Comparison of ENCODE assay signal across 8 cellular contexts in genomic region chr7:144670251-144670650, GRCh38.
DNase-seq lines count a peak whose midpoint lies in the region; ATAC-seq and TF ChIP-seq lines count a peak whose summit lies in the region.

No MANE protein-coding gene starts in this region.

- intact Hi-C loops in CD8-positive, alpha-beta T cell (cut with DNase I, micrococcal nuclease), result no loop called here
- intact Hi-C loops in left cardiac atrium (cut with DNase I), result no loop called here

- H3K4me1 Mint-ChIP-seq in CD8-positive, alpha-beta T cell (ENCODE audit: low read depth), result no peaks in the 10 kb centered on the region
- H3K4me1 Mint-ChIP-seq in effector memory CD8-positive, alpha-beta T cell (ENCODE audit: low read depth in 2 of 2), result no peaks in the 10 kb centered on the region

- H3K27ac ChIP-seq in CD8-positive, alpha-beta T cell (ENCODE audit: low read depth, low read length), result no peak overlapping the region
- H3K27ac ChIP-seq in SK-N-MC, result no peak overlapping the region

- H3K27me3 Mint-ChIP-seq in CD8-positive, alpha-beta T cell (ENCODE audit: low read depth), result no peaks in the 10 kb centered on the region
- no peaks in the 10 kb centered on the region for H3K27me3 Mint-ChIP-seq in effector memory CD8-positive, alpha-beta T cell

- no peaks in the 10 kb centered on the region for H3K36me3 ChIP-seq in CD8-positive, alpha-beta T cell (ENCODE audit: insufficient read depth, low read length)
- H3K36me3 ChIP-seq in SK-N-MC (ENCODE audit: insufficient read depth, low read length) (no peaks in the 10 kb centered on the region), kidney epithelial cell (ENCODE audit: control insufficient read depth, insufficient read depth, low read length) (no peaks in the 10 kb centered on the region)

- no peaks in the 10 kb centered on the region for H3K9me3 ChIP-seq in CD8-positive, alpha-beta T cell (ENCODE audit: low read length)
- H3K9me3 ChIP-seq in SK-N-MC (ENCODE audit: low read depth, low read length), result no peaks in the 10 kb centered on the region

- CTCF ChIA-PET in CD8-positive, alpha-beta T cell (lab: Charles Lee), result interaction anchor here (0.8 kb wide), 1 partner anchor 306 kb away, joined by 4 read pairs; no protein-coding TSS in a partner anchor

- no peak for ATAC-seq in CD8-positive, alpha-beta T cell
- ATAC-seq in effector memory CD8-positive, alpha-beta T cell (replicated peaks), result no peak
- ATAC-seq in left cardiac atrium, result no peak

- no peaks in the 10 kb centered on the region for H3K9me3 Mint-ChIP-seq in CD8-positive, alpha-beta T cell
- H3K9me3 Mint-ChIP-seq in effector memory CD8-positive, alpha-beta T cell, result no peaks in the 10 kb centered on the region

- POLR2A ChIA-PET in CD8-positive, alpha-beta T cell (lab: Charles Lee), result no interaction called here

- H3K4me1 ChIP-seq in CD8-positive, alpha-beta T cell (ENCODE audit: insufficient read depth, low read length), result no peaks in the 10 kb centered on the region

- no peaks in the 10 kb centered on the region for H3K27me3 ChIP-seq in CD8-positive, alpha-beta T cell (ENCODE audit: insufficient read depth, low read length)
- H3K27me3 ChIP-seq in kidney epithelial cell (ENCODE audit: control insufficient read depth, insufficient read depth, low read length), result no peaks in the 10 kb centered on the region

- H3K27ac Mint-ChIP-seq in CD8-positive, alpha-beta T cell, result no peak overlapping the region
- no peak overlapping the region for H3K27ac Mint-ChIP-seq in effector memory CD8-positive, alpha-beta T cell

- peak; percentile 35 for TF ChIP-seq CTCF in CD8-positive, alpha-beta T cell (IDR thresholded peaks at IDR 0.05)
- peak; percentile 38 for TF ChIP-seq CTCF in kidney epithelial cell (IDR thresholded peaks at IDR 0.05; ENCODE audit: insufficient read depth, low read length, poor library complexity, severe bottlenecking)

- no peak overlapping the region for H3K4me3 Mint-ChIP-seq in CD8-positive, alpha-beta T cell
- no peak overlapping the region for H3K4me3 Mint-ChIP-seq in effector memory CD8-positive, alpha-beta T cell

- H3K9ac ChIP-seq in SK-N-MC (ENCODE audit: insufficient read length), result no peak overlapping the region

- H3K36me3 Mint-ChIP-seq in CD8-positive, alpha-beta T cell, result peaks cover 20% of the 10 kb centered on the region
- H3K36me3 Mint-ChIP-seq in effector memory CD8-positive, alpha-beta T cell (ENCODE audit: insufficient read depth), result no peaks in the 10 kb centered on the region

- DNase-seq in CD8-positive, alpha-beta T cell, result no peak
- peak; percentile 36 for DNase-seq in HT-29 (ENCODE audit: low spot score)
- DNase-seq in SK-N-MC (ENCODE audit: low read depth, low spot score), result peak; percentile 26
- no peak for DNase-seq in kidney epithelial cell (ENCODE audit: low read depth)
- no peak for DNase-seq in effector memory CD8-positive, alpha-beta T cell
- no peak for DNase-seq in DMS79 (lab: John Stamatoyannopoulos, UW)
- no peak for DNase-seq in SKM-1 treated with dmso at 0.1 percent for 144 hours (lab: John Stamatoyannopoulos, UW; ENCODE audit: unreplicated experiment)
- DNase-seq in left cardiac atrium, result no peak

- H3K4me3 ChIP-seq in CD8-positive, alpha-beta T cell (ENCODE audit: low read depth, low read length), result no peak overlapping the region
- no peak overlapping the region for H3K4me3 ChIP-seq in SK-N-MC
- no peak overlapping the region for H3K4me3 ChIP-seq in kidney epithelial cell (ENCODE audit: low read depth, low read length)

Comparison
In these comparisons a context has a peak if more than half of its experiments do, and no peak if none do; other contexts are left out.
1. DNase-seq: peak in HT-29 (single experiment) and SK-N-MC (single experiment); none in CD8-positive, alpha-beta T cell (0 of 7), kidney epithelial cell (single experiment), effector memory CD8-positive, alpha-beta T cell (0 of 3), DMS79 (single experiment), SKM-1 treated with dmso at 0.1 percent for 144 hours (single experiment) and left cardiac atrium (single experiment).